ENCODE assay signal across 1 cellular context in the genomic region with DNA sequence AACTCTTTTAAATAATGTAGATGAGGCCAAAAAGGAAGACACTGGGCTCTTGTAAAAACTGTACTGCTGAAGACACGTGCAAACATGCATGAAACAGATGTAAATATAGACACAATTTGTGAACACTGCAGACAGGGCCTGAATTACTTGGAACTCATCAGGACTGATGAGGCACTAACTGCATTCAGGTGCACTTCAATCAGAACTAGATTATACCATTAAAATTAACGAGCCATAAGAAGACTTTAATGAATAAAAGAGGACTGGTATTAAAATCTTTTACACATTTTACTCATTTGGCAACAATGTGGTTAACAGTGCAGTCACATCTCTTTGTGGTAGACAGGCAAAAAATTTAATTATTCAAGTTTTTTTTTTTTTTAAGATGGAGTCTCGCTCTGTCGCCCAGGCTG.
A peak's percentile ranks its signal among the peaks of the same experiment; 100 is the strongest.
TF ChIP-seq lines count a peak whose summit lies in the region.

No MANE protein-coding gene starts in this region.

TF ChIP-seq in GM12878, 131 proteins besides CTCF, POLR2A, EP300 and RAD21:
- TF ChIP-seq REST (IDR thresholded peaks at IDR 0.05; ENCODE audit: low read depth, low read length) (no peak), RUNX3 (IDR thresholded peaks at IDR 0.05; ENCODE audit: low read length) (peak; percentile 49; the same call in 1 of the 2 replicates), FOXM1 (IDR thresholded peaks at IDR 0.05; ENCODE audit: low read depth, low read length) (no peak), ZBTB33 (IDR thresholded peaks at IDR 0.05) (no peak), JUNB (IDR thresholded peaks at IDR 0.05) (peak; percentile 43; the same call in 1 of the 2 replicates), CHD4 (IDR thresholded peaks at IDR 0.05) (no peak), KDM1A (IDR thresholded peaks at IDR 0.05; ENCODE audit: borderline replicate concordance) (no peak), KAT2A (conservative IDR thresholded peaks at IDR 0.05; ENCODE audit: control insufficient read depth, low read depth, low read length) (no peak), MTA2 (IDR thresholded peaks at IDR 0.05; ENCODE audit: low read depth) (peak; percentile 50), ZNF384 (IDR thresholded peaks at IDR 0.05; ENCODE audit: borderline replicate concordance, low read depth, low read length) (no peak), BCLAF1 (IDR thresholded peaks at IDR 0.05) (no peak), BHLHE40 (IDR thresholded peaks at IDR 0.05; ENCODE audit: borderline replicate concordance in 1 of 2, low read depth in 2 of 2, low read length in 1 of 2) (peak; percentile 46 to 65; a peak in 2 of 4 replicates), ATF7 (IDR thresholded peaks at IDR 0.05; ENCODE audit: low read depth) (no peak), BCL11A (IDR thresholded peaks at IDR 0.05; ENCODE audit: low read depth, low read length) (0 out of 2 replicates have a peak, but pooled peaks have one; percentile 11)
- TF ChIP-seq, protein P1, sequence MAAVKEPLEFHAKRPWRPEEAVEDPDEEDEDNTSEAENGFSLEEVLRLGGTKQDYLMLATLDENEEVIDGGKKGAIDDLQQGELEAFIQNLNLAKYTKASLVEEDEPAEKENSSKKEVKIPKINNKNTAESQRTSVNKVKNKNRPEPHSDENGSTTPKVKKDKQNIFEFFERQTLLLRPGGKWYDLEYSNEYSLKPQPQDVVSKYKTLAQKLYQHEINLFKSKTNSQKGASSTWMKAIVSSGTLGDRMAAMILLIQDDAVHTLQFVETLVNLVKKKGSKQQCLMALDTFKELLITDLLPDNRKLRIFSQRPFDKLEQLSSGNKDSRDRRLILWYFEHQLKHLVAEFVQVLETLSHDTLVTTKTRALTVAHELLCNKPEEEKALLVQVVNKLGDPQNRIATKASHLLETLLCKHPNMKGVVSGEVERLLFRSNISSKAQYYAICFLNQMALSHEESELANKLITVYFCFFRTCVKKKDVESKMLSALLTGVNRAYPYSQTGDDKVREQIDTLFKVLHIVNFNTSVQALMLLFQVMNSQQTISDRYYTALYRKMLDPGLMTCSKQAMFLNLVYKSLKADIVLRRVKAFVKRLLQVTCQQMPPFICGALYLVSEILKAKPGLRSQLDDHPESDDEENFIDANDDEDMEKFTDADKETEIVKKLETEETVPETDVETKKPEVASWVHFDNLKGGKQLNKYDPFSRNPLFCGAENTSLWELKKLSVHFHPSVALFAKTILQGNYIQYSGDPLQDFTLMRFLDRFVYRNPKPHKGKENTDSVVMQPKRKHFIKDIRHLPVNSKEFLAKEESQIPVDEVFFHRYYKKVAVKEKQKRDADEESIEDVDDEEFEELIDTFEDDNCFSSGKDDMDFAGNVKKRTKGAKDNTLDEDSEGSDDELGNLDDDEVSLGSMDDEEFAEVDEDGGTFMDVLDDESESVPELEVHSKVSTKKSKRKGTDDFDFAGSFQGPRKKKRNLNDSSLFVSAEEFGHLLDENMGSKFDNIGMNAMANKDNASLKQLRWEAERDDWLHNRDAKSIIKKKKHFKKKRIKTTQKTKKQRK (IDR thresholded peaks at IDR 0.05; ENCODE audit: low read depth, low read length) = no peak
- TF ChIP-seq, protein P2, sequence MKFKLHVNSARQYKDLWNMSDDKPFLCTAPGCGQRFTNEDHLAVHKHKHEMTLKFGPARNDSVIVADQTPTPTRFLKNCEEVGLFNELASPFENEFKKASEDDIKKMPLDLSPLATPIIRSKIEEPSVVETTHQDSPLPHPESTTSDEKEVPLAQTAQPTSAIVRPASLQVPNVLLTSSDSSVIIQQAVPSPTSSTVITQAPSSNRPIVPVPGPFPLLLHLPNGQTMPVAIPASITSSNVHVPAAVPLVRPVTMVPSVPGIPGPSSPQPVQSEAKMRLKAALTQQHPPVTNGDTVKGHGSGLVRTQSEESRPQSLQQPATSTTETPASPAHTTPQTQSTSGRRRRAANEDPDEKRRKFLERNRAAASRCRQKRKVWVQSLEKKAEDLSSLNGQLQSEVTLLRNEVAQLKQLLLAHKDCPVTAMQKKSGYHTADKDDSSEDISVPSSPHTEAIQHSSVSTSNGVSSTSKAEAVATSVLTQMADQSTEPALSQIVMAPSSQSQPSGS (IDR thresholded peaks at IDR 0.05; ENCODE audit: low read length) = 0 out of 2 replicates have a peak, but pooled peaks have one; percentile 7
- TF ChIP-seq, protein P3, sequence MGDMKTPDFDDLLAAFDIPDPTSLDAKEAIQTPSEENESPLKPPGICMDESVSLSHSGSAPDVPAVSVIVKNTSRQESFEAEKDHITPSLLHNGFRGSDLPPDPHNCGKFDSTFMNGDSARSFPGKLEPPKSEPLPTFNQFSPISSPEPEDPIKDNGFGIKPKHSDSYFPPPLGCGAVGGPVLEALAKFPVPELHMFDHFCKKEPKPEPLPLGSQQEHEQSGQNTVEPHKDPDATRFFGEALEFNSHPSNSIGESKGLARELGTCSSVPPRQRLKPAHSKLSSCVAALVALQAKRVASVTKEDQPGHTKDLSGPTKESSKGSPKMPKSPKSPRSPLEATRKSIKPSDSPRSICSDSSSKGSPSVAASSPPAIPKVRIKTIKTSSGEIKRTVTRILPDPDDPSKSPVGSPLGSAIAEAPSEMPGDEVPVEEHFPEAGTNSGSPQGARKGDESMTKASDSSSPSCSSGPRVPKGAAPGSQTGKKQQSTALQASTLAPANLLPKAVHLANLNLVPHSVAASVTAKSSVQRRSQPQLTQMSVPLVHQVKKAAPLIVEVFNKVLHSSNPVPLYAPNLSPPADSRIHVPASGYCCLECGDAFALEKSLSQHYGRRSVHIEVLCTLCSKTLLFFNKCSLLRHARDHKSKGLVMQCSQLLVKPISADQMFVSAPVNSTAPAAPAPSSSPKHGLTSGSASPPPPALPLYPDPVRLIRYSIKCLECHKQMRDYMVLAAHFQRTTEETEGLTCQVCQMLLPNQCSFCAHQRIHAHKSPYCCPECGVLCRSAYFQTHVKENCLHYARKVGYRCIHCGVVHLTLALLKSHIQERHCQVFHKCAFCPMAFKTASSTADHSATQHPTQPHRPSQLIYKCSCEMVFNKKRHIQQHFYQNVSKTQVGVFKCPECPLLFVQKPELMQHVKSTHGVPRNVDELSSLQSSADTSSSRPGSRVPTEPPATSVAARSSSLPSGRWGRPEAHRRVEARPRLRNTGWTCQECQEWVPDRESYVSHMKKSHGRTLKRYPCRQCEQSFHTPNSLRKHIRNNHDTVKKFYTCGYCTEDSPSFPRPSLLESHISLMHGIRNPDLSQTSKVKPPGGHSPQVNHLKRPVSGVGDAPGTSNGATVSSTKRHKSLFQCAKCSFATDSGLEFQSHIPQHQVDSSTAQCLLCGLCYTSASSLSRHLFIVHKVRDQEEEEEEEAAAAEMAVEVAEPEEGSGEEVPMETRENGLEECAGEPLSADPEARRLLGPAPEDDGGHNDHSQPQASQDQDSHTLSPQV (IDR thresholded peaks at IDR 0.05) = no peak
TF ChIP-seq in GM12878: peak in this region for 6.
